In genomic region chr20:44467289-44467883, GRCh38 we compare ENCODE assay signal across 15 cellular contexts. TPM values are rescaled to one million over a fixed set of nuclear protein-coding genes. Genes with fewer than 3 reads are reported as not detected.
DNase-seq lines count a peak whose midpoint lies in the region; ATAC-seq and TF ChIP-seq lines count a peak whose summit lies in the region.
"Had no signal": no experiment of that assay in that cellular context is flagged by ENCODE, and none has a peak within 500 bp of the region (broad histone marks: within the 10 kb centered on the region; RNA-seq: fewer than 3 reads in every experiment).

No MANE protein-coding gene starts in this region.

- peaks cover 15% of the 10 kb centered on the region for H3K4me1 Mint-ChIP-seq in chondrocyte (ENCODE audit: low read depth)
- H3K4me1 Mint-ChIP-seq: central memory CD8-positive, alpha-beta T cell had no signal

- H3K4me1 ChIP-seq in osteoblast (ENCODE audit: insufficient read depth, low read length) = peaks cover 10% of the 10 kb centered on the region

- no peak overlapping the region for H3K27ac Mint-ChIP-seq in chondrocyte (ENCODE audit: unreplicated experiment)
- H3K27ac Mint-ChIP-seq: T-helper 2 cell treated with Interferon-gamma antibody and Interleukin-4, amounts not matched to agents 5 μg/mL and 100 μg/mL, for 36 hours had no signal

- no peaks in the 10 kb centered on the region for H3K9me3 Mint-ChIP-seq in chondrocyte (ENCODE audit: low read depth)
- H3K9me3 Mint-ChIP-seq: central memory CD8-positive, alpha-beta T cell; nephron progenitor cell; T-helper 2 cell treated with Interferon-gamma antibody and Interleukin-4, amounts not matched to agents 5 μg/mL and 100 μg/mL, for 36 hours had no signal

- H3K27ac ChIP-seq in osteoblast (ENCODE audit: low read depth, low read length) = no peak overlapping the region

- no peaks in the 10 kb centered on the region for H3K36me3 ChIP-seq in osteoblast (ENCODE audit: insufficient read depth, low read length)

- peak overlapping the region; percentile 64 for H3K4me2 ChIP-seq in osteoblast (ENCODE audit: insufficient read depth, low read length)

- DNase-seq in Right ventricle myocardium superior (peak; percentile 64), cardiac septum (ENCODE audit: low spot score) (no peak), left cardiac atrium (peak; percentile 41), osteoblast (ENCODE audit: insufficient read length, low spot score, missing footprints) (peak; percentile 84), SK-N-DZ (ENCODE audit: low spot score) (no peak), chondrocyte (ENCODE audit: low spot score) (no peak)
- DNase-seq: ACHN, activated gamma-delta T cell, left colon, NCI-H1417 treated with DMSO at 0.1 percent for 48 hours, nephron progenitor cell had no signal

- no peak overlapping the region for H3K4me3 ChIP-seq in osteoblast (ENCODE audit: insufficient read depth, low read length)

- no peaks in the 10 kb centered on the region for H3K27me3 Mint-ChIP-seq in chondrocyte (ENCODE audit: low read depth)

- no peaks in the 10 kb centered on the region for H4K20me1 ChIP-seq in osteoblast (ENCODE audit: insufficient read depth, low read length)

- intact Hi-C loops in Right ventricle myocardium superior (cut with DNase I) = loop anchor here (5.0 kb wide), 1 partner anchor 75 kb away; no protein-coding TSS in a partner anchor
- intact Hi-C loops in cardiac septum (cut with DNase I) = loop anchor here (5.0 kb wide), 1 partner anchor 75 kb away; no protein-coding TSS in a partner anchor
- intact Hi-C loops in left cardiac atrium (cut with DNase I) = no loop called here

- no peaks in the 10 kb centered on the region for H3K27me3 ChIP-seq in osteoblast (ENCODE audit: insufficient read depth, low read length)

- no peaks in the 10 kb centered on the region for H3K79me2 ChIP-seq in osteoblast (ENCODE audit: insufficient read depth, low read length)

- no peaks in the 10 kb centered on the region for H3K9me3 ChIP-seq in osteoblast (ENCODE audit: low read depth, low read length)

- H2AFZ ChIP-seq in osteoblast (ENCODE audit: low read length) = peak overlapping the region; percentile 68

- no peaks in the 10 kb centered on the region for H3K36me3 Mint-ChIP-seq in chondrocyte (ENCODE audit: low read depth)

- TF ChIP-seq CTCF in osteoblast (IDR thresholded peaks at IDR 0.05; ENCODE audit: extremely low read depth, low read depth, low read length) = no peak
- TF ChIP-seq CTCF in chondrocyte (IDR thresholded peaks at IDR 0.05) = no peak

- ATAC-seq in Right ventricle myocardium superior (ENCODE audit: poor library complexity) (peak; percentile 76), left cardiac atrium (peak; percentile 58 to 60), GM21576 (IDR thresholded peaks at IDR 0.05; ENCODE audit: unreplicated experiment) (no peak), HG03025 (IDR thresholded peaks at IDR 0.05; ENCODE audit: low FRiP score, unreplicated experiment) (no peak)
- ATAC-seq: left colon had no signal

- no peak overlapping the region for H3K4me3 Mint-ChIP-seq in chondrocyte (ENCODE audit: unreplicated experiment)
- H3K4me3 Mint-ChIP-seq: central memory CD8-positive, alpha-beta T cell; nephron progenitor cell; T-helper 2 cell treated with Interferon-gamma antibody and Interleukin-4, amounts not matched to agents 5 μg/mL and 100 μg/mL, for 36 hours had no signal

RNA-seq across cellular contexts. Expression of gene TTPAL, which starts 8.3 kb away (rescaled TPM):
- total RNA-seq in Right ventricle myocardium superior (3.4 TPM), cardiac septum (5.3 TPM), left cardiac atrium (1 to 10 TPM; 7.2 to 7.6 TPM), osteoblast (12.1 and 12.7 TPM in 2 replicates), chondrocyte (16.5 to 18.4 TPM (median 17.1 TPM) in 3 replicates)
- polyA plus RNA-seq in SK-N-DZ (2014; cell fraction: cytosol; rRNA removed) = 6.0 and 7.7 TPM in 2 replicates
- polyA plus RNA-seq in SK-N-DZ (2014; cell fraction: nucleus; rRNA removed) = 3.3 and 7.7 TPM in 2 replicates

RNA-seq across cellular contexts. Expression of gene SERINC3, which starts 54.5 kb away (rescaled TPM):
- total RNA-seq in Right ventricle myocardium superior (84.4 TPM), cardiac septum (94.3 TPM), left cardiac atrium (10 to 100 TPM; 83.9 to 92.8 TPM), osteoblast (167 and 191 TPM in 2 replicates), chondrocyte (102 to 121 TPM (median 116 TPM) in 3 replicates)
- 36.5 and 36.8 TPM in 2 replicates for polyA plus RNA-seq in SK-N-DZ (2014; cell fraction: cytosol; rRNA removed)
- 16.3 and 19.1 TPM in 2 replicates for polyA plus RNA-seq in SK-N-DZ (2014; cell fraction: nucleus; rRNA removed)

Comparison
In these comparisons a context has a peak if more than half of its experiments do, and no peak if none do; other contexts are left out.
1. DNase-seq: peak in Right ventricle myocardium superior (single experiment), left cardiac atrium (single experiment) and osteoblast (single experiment); none in cardiac septum (single experiment), SK-N-DZ (single experiment) and chondrocyte (single experiment).
2. intact Hi-C loops: an anchor here in Right ventricle myocardium superior (5.0 kb wide) and cardiac septum (5.0 kb wide); none called in left cardiac atrium.
3. ATAC-seq: peak in Right ventricle myocardium superior (single experiment) and left cardiac atrium (2 of 2); none in GM21576 (single experiment) and HG03025 (single experiment).